8 cellular contexts compared by ENCODE assay signal in genomic region chr3:186887507-186887938, GRCh38. TPM values are rescaled to one million over a fixed set of nuclear protein-coding genes. Genes with fewer than 3 reads are reported as not detected.
"Had no signal": no experiment of that assay in that cellular context is flagged by ENCODE, and none has a peak within 500 bp of the region (broad histone marks: within the 10 kb centered on the region; RNA-seq: fewer than 3 reads in every experiment).

No MANE protein-coding gene starts in this region.

RNA-seq across cellular contexts. Expression of gene ADIPOQ, which starts 45.0 kb away (rescaled TPM):
- total RNA-seq: LHCN-M2, M059J, OCI-LY7, PC-9, RPMI7951, SJCRH30, SK-MEL-5, T-cell had no signal
